In the genomic region with DNA sequence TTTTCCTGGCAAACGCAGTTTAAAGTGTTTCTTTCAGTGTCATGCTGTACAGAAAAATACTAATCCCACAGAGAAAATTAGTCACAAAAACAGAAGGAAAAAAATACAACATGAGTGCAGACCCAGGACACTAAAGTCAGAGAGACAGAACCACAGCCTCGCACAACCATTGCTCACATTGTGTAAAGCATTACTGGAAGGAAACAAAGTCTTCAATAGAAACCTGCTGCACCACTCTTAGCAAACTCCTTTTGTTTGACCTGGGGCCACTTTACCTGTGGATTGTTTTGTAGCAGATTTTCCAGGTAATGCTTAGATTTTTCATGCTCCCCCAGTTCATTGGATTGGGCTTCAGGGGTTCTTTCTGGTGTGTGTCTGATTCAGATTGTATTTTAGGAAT, we compare ENCODE assay signal across 1 cellular context.
TF ChIP-seq lines count a peak whose summit lies in the region.

No MANE protein-coding gene starts in this region.

TF ChIP-seq in GM23338, 12 proteins besides CTCF, POLR2A, EP300 and RAD21 (continued from another document):
- TF ChIP-seq, protein P1, sequence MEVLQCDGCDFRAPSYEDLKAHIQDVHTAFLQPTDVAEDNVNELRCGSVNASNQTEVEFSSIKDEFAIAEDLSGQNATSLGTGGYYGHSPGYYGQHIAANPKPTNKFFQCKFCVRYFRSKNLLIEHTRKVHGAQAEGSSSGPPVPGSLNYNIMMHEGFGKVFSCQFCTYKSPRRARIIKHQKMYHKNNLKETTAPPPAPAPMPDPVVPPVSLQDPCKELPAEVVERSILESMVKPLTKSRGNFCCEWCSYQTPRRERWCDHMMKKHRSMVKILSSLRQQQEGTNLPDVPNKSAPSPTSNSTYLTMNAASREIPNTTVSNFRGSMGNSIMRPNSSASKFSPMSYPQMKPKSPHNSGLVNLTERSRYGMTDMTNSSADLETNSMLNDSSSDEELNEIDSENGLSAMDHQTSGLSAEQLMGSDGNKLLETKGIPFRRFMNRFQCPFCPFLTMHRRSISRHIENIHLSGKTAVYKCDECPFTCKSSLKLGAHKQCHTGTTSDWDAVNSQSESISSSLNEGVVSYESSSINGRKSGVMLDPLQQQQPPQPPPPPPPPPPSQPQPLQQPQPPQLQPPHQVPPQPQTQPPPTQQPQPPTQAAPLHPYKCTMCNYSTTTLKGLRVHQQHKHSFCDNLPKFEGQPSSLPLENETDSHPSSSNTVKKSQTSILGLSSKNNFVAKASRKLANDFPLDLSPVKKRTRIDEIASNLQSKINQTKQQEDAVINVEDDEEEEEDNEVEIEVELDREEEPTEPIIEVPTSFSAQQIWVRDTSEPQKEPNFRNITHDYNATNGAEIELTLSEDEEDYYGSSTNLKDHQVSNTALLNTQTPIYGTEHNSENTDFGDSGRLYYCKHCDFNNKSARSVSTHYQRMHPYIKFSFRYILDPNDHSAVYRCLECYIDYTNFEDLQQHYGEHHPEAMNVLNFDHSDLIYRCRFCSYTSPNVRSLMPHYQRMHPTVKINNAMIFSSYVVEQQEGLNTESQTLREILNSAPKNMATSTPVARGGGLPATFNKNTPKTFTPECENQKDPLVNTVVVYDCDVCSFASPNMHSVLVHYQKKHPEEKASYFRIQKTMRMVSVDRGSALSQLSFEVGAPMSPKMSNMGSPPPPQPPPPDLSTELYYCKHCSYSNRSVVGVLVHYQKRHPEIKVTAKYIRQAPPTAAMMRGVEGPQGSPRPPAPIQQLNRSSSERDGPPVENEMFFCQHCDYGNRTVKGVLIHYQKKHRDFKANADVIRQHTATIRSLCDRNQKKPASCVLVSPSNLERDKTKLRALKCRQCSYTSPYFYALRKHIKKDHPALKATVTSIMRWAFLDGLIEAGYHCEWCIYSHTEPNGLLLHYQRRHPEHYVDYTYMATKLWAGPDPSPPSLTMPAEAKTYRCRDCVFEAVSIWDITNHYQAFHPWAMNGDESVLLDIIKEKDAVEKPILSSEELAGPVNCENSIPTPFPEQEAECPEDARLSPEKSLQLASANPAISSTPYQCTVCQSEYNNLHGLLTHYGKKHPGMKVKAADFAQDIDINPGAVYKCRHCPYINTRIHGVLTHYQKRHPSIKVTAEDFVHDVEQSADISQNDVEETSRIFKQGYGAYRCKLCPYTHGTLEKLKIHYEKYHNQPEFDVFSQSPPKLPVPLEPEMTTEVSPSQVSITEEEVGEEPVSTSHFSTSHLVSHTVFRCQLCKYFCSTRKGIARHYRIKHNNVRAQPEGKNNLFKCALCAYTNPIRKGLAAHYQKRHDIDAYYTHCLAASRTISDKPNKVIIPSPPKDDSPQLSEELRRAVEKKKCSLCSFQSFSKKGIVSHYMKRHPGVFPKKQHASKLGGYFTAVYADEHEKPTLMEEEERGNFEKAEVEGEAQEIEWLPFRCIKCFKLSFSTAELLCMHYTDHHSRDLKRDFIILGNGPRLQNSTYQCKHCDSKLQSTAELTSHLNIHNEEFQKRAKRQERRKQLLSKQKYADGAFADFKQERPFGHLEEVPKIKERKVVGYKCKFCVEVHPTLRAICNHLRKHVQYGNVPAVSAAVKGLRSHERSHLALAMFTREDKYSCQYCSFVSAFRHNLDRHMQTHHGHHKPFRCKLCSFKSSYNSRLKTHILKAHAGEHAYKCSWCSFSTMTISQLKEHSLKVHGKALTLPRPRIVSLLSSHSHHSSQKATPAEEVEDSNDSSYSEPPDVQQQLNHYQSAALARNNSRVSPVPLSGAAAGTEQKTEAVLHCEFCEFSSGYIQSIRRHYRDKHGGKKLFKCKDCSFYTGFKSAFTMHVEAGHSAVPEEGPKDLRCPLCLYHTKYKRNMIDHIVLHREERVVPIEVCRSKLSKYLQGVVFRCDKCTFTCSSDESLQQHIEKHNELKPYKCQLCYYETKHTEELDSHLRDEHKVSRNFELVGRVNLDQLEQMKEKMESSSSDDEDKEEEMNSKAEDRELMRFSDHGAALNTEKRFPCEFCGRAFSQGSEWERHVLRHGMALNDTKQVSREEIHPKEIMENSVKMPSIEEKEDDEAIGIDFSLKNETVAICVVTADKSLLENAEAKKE (CRISPR knock-in tag; IDR thresholded peaks at IDR 0.05), result no peak
- TF ChIP-seq STAT1 (IDR thresholded peaks at IDR 0.05; ENCODE audit: unreplicated experiment) (no peak), ZNF114 (CRISPR knock-in tag; IDR thresholded peaks at IDR 0.05) (no peak), EZH2phosphoT487 (IDR thresholded peaks at IDR 0.05; ENCODE audit: unreplicated experiment) (no peak), POLR2AphosphoS5 (IDR thresholded peaks at IDR 0.05; ENCODE audit: low read depth) (no peak), NANOG (IDR thresholded peaks at IDR 0.05; ENCODE audit: borderline replicate concordance) (no peak), EZH2 (IDR thresholded peaks at IDR 0.05; ENCODE audit: low read depth, unreplicated experiment) (no peak), JUNB (IDR thresholded peaks at IDR 0.05; ENCODE audit: unreplicated experiment) (no peak), CREB1 (CRISPR knock-in tag; IDR thresholded peaks at IDR 0.05; ENCODE audit: low read depth) (no peak)
- TF ChIP-seq, protein P2, sequence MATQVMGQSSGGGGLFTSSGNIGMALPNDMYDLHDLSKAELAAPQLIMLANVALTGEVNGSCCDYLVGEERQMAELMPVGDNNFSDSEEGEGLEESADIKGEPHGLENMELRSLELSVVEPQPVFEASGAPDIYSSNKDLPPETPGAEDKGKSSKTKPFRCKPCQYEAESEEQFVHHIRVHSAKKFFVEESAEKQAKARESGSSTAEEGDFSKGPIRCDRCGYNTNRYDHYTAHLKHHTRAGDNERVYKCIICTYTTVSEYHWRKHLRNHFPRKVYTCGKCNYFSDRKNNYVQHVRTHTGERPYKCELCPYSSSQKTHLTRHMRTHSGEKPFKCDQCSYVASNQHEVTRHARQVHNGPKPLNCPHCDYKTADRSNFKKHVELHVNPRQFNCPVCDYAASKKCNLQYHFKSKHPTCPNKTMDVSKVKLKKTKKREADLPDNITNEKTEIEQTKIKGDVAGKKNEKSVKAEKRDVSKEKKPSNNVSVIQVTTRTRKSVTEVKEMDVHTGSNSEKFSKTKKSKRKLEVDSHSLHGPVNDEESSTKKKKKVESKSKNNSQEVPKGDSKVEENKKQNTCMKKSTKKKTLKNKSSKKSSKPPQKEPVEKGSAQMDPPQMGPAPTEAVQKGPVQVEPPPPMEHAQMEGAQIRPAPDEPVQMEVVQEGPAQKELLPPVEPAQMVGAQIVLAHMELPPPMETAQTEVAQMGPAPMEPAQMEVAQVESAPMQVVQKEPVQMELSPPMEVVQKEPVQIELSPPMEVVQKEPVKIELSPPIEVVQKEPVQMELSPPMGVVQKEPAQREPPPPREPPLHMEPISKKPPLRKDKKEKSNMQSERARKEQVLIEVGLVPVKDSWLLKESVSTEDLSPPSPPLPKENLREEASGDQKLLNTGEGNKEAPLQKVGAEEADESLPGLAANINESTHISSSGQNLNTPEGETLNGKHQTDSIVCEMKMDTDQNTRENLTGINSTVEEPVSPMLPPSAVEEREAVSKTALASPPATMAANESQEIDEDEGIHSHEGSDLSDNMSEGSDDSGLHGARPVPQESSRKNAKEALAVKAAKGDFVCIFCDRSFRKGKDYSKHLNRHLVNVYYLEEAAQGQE (IDR thresholded peaks at IDR 0.05; ENCODE audit: unreplicated experiment), result no peak
- TF ChIP-seq, protein P3, sequence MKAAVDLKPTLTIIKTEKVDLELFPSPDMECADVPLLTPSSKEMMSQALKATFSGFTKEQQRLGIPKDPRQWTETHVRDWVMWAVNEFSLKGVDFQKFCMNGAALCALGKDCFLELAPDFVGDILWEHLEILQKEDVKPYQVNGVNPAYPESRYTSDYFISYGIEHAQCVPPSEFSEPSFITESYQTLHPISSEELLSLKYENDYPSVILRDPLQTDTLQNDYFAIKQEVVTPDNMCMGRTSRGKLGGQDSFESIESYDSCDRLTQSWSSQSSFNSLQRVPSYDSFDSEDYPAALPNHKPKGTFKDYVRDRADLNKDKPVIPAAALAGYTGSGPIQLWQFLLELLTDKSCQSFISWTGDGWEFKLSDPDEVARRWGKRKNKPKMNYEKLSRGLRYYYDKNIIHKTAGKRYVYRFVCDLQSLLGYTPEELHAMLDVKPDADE (IDR thresholded peaks at IDR 0.05), result no peak
TF ChIP-seq in GM23338: peak in this region for 0.
